ENCODE assay signal across 9 cellular contexts in the genomic region with DNA sequence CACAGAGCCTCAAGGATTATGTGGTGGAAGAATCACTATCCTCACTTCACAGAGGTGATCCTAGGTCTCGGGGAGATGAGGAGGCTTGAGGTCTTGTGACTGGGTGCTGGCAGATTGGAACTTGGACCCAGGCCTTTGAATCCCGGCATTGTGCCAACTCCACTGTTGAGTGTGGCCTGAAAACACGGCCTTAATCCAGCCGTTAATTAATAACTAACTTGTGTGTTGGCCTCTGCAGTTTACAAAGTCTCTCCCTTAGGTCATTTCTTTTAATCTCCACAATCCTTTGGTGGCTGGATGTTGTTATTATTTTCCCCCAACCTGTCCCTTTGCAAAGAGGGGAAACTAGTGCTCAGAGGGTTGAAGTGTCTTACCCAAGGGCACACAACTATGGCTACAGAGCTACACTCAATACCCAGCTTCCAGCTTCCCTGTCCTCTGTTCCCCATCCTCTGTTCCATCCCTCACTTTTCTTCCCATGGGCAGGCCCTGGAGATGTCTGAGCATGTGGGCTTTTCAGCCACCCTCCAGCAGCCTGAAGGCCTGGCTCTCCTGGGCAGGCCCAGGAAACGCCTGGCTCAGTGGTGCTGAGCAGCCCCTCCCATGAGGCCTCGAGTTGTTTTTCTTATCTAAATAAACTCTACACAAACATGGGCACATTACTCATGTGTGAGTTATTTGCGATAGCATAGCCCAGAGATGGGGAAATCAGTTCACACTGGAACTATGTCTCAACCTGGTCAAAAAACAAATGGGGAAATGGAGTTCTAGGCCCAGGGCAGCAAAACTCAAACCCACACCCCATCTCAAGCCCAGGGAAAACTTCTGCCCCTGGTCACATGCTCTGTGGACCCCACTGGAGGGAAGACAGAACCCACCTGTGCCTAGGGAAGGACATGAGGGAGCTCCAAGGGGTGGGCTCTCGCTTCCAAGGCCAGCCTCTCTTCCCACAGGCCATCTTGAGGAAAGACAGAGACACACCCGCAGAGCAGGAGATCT. TPM values are rescaled to one million over a fixed set of nuclear protein-coding genes. Genes with fewer than 3 reads are reported as not detected.
DNase-seq lines count a peak whose midpoint lies in the region; ATAC-seq, FAIRE-seq and TF ChIP-seq lines count a peak whose summit lies in the region.
"Had no signal": no experiment of that assay in that cellular context is flagged by ENCODE, and none has a peak within 500 bp of the region (broad histone marks: within the 10 kb centered on the region; RNA-seq: fewer than 3 reads in every experiment).

No MANE protein-coding gene starts in this region.

- DNase-seq in LoVo (ENCODE audit: low spot score) (peak; percentile 94), MCF 10A (ENCODE audit: unreplicated experiment) (peak; percentile 88), HepG2 (ENCODE audit: low spot score) (peak; percentile 97), upper lobe of right lung (peak; percentile 79), H54 (ENCODE audit: insufficient read length, low spot score) (no peak)
- no peak for DNase-seq in CD4-positive, alpha-beta T cell
- no peak for DNase-seq in activated naive CD4-positive, alpha-beta T cell treated with anti-CD3 and anti-CD28 coated beads for 36 hours
- DNase-seq: central memory CD4-positive, alpha-beta T cell had no signal

- H4K20me1 ChIP-seq in HepG2 (ENCODE audit: insufficient read depth, low read length), result no peaks in the 10 kb centered on the region

- in situ Hi-C loops in HepG2 (cut with HindIII; ENCODE audit: extremely low pct_ligation_motif_present, low pct_unique_long_range_greater_than_20kb), result no loop called here

- FAIRE-seq in HepG2 (lab: Jason Lieb, UNC) (peak; percentile 98), H54 (lab: Jason Lieb, UNC) (no peak)

- peaks cover 7% of the 10 kb centered on the region for H3K36me3 Mint-ChIP-seq in MCF 10A (ENCODE audit: insufficient read depth, unreplicated experiment)
- H3K36me3 Mint-ChIP-seq in CD4-positive, alpha-beta T cell (ENCODE audit: low read depth), result no peaks in the 10 kb centered on the region
- no peaks in the 10 kb centered on the region for H3K36me3 Mint-ChIP-seq in activated naive CD4-positive, alpha-beta T cell treated with anti-CD3 and anti-CD28 coated beads for 36 hours (ENCODE audit: low read depth)

- no peak overlapping the region for H3K4me3 Mint-ChIP-seq in MCF 10A (ENCODE audit: unreplicated experiment)
- no peak overlapping the region for H3K4me3 Mint-ChIP-seq in CD4-positive, alpha-beta T cell
- no peak overlapping the region for H3K4me3 Mint-ChIP-seq in activated naive CD4-positive, alpha-beta T cell treated with anti-CD3 and anti-CD28 coated beads for 36 hours

- BruUV-seq in MCF 10A (replicated peaks; lab: Mats Ljungman, UMichigan), result no TSS peak
- BruUV-seq in HepG2 (replicated peaks; lab: Mats Ljungman, UMichigan), result TSS peak; percentile 96

- POLR2A ChIA-PET in MCF 10A (lab: Yijun Ruan, JAX), result interaction anchor here (0.7 to 5.3 kb wide), 20 partner anchors 10 to 206 kb away, joined by 3 to 62 read pairs (median 5); partner anchors contain the start of genes AAGAB, IQCH and SMAD3
- POLR2A ChIA-PET in HepG2 (lab: Yijun Ruan, JAX), result interaction anchor here (1.0 to 12.1 kb wide), 15 partner anchors 11 to 117 kb away, joined by 3 to 248 read pairs (median 4); partner anchors contain the start of gene SMAD3
- POLR2A ChIA-PET in CD4-positive, alpha-beta T cell (lab: Charles Lee), result interaction anchor here (1.3 kb wide), 1 partner anchor 17 kb away, joined by 5 read pairs; the partner anchor contains the start of gene SMAD3

- H3K27ac ChIP-seq in HepG2 (ENCODE audit: extremely low read length, insufficient read depth, low read length) (peak overlapping the region; percentile 100), upper lobe of right lung (peak overlapping the region; percentile 82)
- H3K27ac ChIP-seq in CD4-positive, alpha-beta T cell (ENCODE audit: low read depth, low read length), result no peak overlapping the region

- TF ChIP-seq POLR2A in HepG2 (IDR thresholded peaks at IDR 0.05; ENCODE audit: insufficient read depth in 1 of 2, low read depth in 2 of 2, low read length in 2 of 2) (peak in 1 of 2 experiments; percentile 88; a peak in 2 of 4 replicates), H54 (IDR thresholded peaks at IDR 0.05; ENCODE audit: low read depth, low read length) (no peak)

- no peaks in the 10 kb centered on the region for H3K9me3 Mint-ChIP-seq in MCF 10A (ENCODE audit: unreplicated experiment)
- H3K9me3 Mint-ChIP-seq in CD4-positive, alpha-beta T cell, result no peaks in the 10 kb centered on the region
- no peaks in the 10 kb centered on the region for H3K9me3 Mint-ChIP-seq in activated naive CD4-positive, alpha-beta T cell treated with anti-CD3 and anti-CD28 coated beads for 36 hours

- TF ChIP-seq RAD21 in HepG2 (CRISPR knock-in tag; IDR thresholded peaks at IDR 0.05), result peak; percentile 23; the same call in 1 of the 2 replicates

- no peak for TF ChIP-seq CTCF in MCF 10A (IDR thresholded peaks at IDR 0.05; ENCODE audit: unreplicated experiment)
- TF ChIP-seq CTCF in HepG2 (CRISPR knock-in tag; IDR thresholded peaks at IDR 0.05), result no peak
- no peak for TF ChIP-seq CTCF in upper lobe of right lung (IDR thresholded peaks at IDR 0.05)
- TF ChIP-seq CTCF in CD4-positive, alpha-beta T cell (IDR thresholded peaks at IDR 0.05), result no peak

- WGBS in HepG2 (ENCODE audit: low lambda C conversion rate), result 8% methylated on average over 9 of the region's 9 CpGs

- peak; percentile 91 for ATAC-seq in HepG2
- peak; percentile 91 for ATAC-seq in upper lobe of right lung
- no peak for ATAC-seq in HG03354 (IDR thresholded peaks at IDR 0.05; ENCODE audit: poor library complexity, severe bottlenecking, unreplicated experiment)
- ATAC-seq in CD4-positive, alpha-beta T cell (ENCODE audit: poor library complexity), result no peak

- peak overlapping the region; percentile 79 for H3K4me2 ChIP-seq in HepG2 (ENCODE audit: low read depth, low read length)

- H2AFZ ChIP-seq in HepG2 (ENCODE audit: low read length), result no peak overlapping the region

- H3K36me3 ChIP-seq in HepG2 (replicated peaks in 1 of 2; ENCODE audit: control insufficient read depth in 1 of 2, insufficient read depth in 2 of 2, low read length in 2 of 2), result peaks cover 0 to 18% of the 10 kb centered on the region in 2 experiments
- no peaks in the 10 kb centered on the region for H3K36me3 ChIP-seq in upper lobe of right lung

- H3K27ac Mint-ChIP-seq in MCF 10A (ENCODE audit: low read depth, unreplicated experiment), result peak overlapping the region; percentile 94
- no peak overlapping the region for H3K27ac Mint-ChIP-seq in CD4-positive, alpha-beta T cell
- no peak overlapping the region for H3K27ac Mint-ChIP-seq in activated naive CD4-positive, alpha-beta T cell treated with anti-CD3 and anti-CD28 coated beads for 36 hours

- no peaks in the 10 kb centered on the region for H3K27me3 ChIP-seq in HepG2 (ENCODE audit: control insufficient read depth in 1 of 2, insufficient read depth in 2 of 2, low read length in 2 of 2)
- H3K27me3 ChIP-seq in upper lobe of right lung, result no peaks in the 10 kb centered on the region
- no peaks in the 10 kb centered on the region for H3K27me3 ChIP-seq in CD4-positive, alpha-beta T cell (ENCODE audit: control insufficient read depth, insufficient read depth, low read length)

- H3K4me3 ChIP-seq in HepG2 (replicated peaks in 1 of 3; ENCODE audit: insufficient read depth in 1 of 3, low read depth in 2 of 3, low read length in 3 of 3) (peak overlapping the region; percentile 6 to 56 (median 36); a peak in 5 of 6 replicates), upper lobe of right lung (no peak overlapping the region)

- H3K79me2 ChIP-seq in HepG2 (ENCODE audit: insufficient read depth, low read length), result peaks cover 19% of the 10 kb centered on the region

- H3K4me1 ChIP-seq in HepG2 (ENCODE audit: insufficient read depth, low read length) (peaks cover 6% of the 10 kb centered on the region), upper lobe of right lung (peaks cover 46% of the 10 kb centered on the region)

- H3K9me3 ChIP-seq in HepG2 (ENCODE audit: low read length), result no peaks in the 10 kb centered on the region
- H3K9me3 ChIP-seq in upper lobe of right lung, result no peaks in the 10 kb centered on the region
- H3K9me3 ChIP-seq in CD4-positive, alpha-beta T cell (ENCODE audit: control insufficient read depth, low read length), result no peaks in the 10 kb centered on the region

- H3K4me1 Mint-ChIP-seq in MCF 10A (ENCODE audit: insufficient read depth, unreplicated experiment), result peaks cover 45% of the 10 kb centered on the region
- peaks cover 36% of the 10 kb centered on the region for H3K4me1 Mint-ChIP-seq in CD4-positive, alpha-beta T cell (ENCODE audit: low read depth)
- peaks cover 10% of the 10 kb centered on the region for H3K4me1 Mint-ChIP-seq in activated naive CD4-positive, alpha-beta T cell treated with anti-CD3 and anti-CD28 coated beads for 36 hours (ENCODE audit: low read depth)

- no peaks in the 10 kb centered on the region for H3K27me3 Mint-ChIP-seq in MCF 10A (ENCODE audit: insufficient read depth, unreplicated experiment)
- no peaks in the 10 kb centered on the region for H3K27me3 Mint-ChIP-seq in CD4-positive, alpha-beta T cell
- no peaks in the 10 kb centered on the region for H3K27me3 Mint-ChIP-seq in activated naive CD4-positive, alpha-beta T cell treated with anti-CD3 and anti-CD28 coated beads for 36 hours (ENCODE audit: low read depth)

- intact Hi-C loops in MCF 10A (cut with micrococcal nuclease) (loop anchor here (1.0 to 5.0 kb wide), 4 partner anchors 101 to 254 kb away; no protein-coding TSS in a partner anchor), HepG2 (cut with micrococcal nuclease; ENCODE audit: unreplicated experiment) (loop anchor here (1.0 kb wide), 2 partner anchors 10 to 16 kb away; no protein-coding TSS in a partner anchor), upper lobe of right lung (cut with DNase I) (no loop called here)
- intact Hi-C loops in CD4-positive, alpha-beta T cell (cut with DNase I, micrococcal nuclease), result no loop called here
- intact Hi-C loops in activated naive CD4-positive, alpha-beta T cell treated with anti-CD3 and anti-CD28 coated beads for 36 hours (cut with micrococcal nuclease), result no loop called here

- peak overlapping the region; percentile 93 for H3K9ac ChIP-seq in HepG2 (ENCODE audit: insufficient read depth, low read depth, low read length)

- TF ChIP-seq EP300 in HepG2 (IDR thresholded peaks at IDR 0.05; ENCODE audit: low read depth in 2 of 2, low read length in 2 of 2), result peak; percentile 77 to 86
- TF ChIP-seq EP300 in HepG2 (CRISPR knock-in tag; IDR thresholded peaks at IDR 0.05; ENCODE audit: borderline replicate concordance), result peak; percentile 84

- CTCF ChIA-PET in MCF 10A (lab: Yijun Ruan, JAX) (interaction anchor here (1.0 to 1.8 kb wide), 4 partner anchors 15 to 198 kb away, joined by 3 to 10 read pairs (median 5); no protein-coding TSS in a partner anchor), HepG2 (lab: Yijun Ruan, JAX; ENCODE audit: low intra/inter-chr PET ratio, low total read pairs) (no interaction called here)
- CTCF ChIA-PET in CD4-positive, alpha-beta T cell (lab: Charles Lee), result no interaction called here
- CTCF ChIA-PET in activated naive CD4-positive, alpha-beta T cell treated with anti-CD3 and anti-CD28 coated beads for 36 hours (lab: Charles Lee), result no interaction called here

RNA-seq across cellular contexts. Expression of gene SMAD3, which starts 16.8 kb away (rescaled TPM):
- total RNA-seq in MCF 10A (2022) (19.9 and 26.1 TPM in 2 replicates), HepG2 (2016; rRNA removed; fragmentation: Illumina TruSeq; extraction: Trizol) (8.6 and 10.0 TPM in 2 replicates), upper lobe of right lung (31.6 TPM)
- 5.9 and 6.9 TPM in 2 replicates for total RNA-seq in HepG2 (2016; cell fraction: cytosol; rRNA removed; fragmentation: Illumina TruSeq; extraction: Trizol; ENCODE audit: low read depth)
- 8.6 and 9.2 TPM in 2 replicates for total RNA-seq in HepG2 (2016; cell fraction: insoluble cytoplasmic fraction; rRNA removed; fragmentation: Illumina TruSeq; extraction: Trizol)
- total RNA-seq in HepG2 (2016; cell fraction: membrane; rRNA removed; fragmentation: Illumina TruSeq; extraction: Trizol), result 6.1 and 6.5 TPM in 2 replicates
- 15.6 and 16.8 TPM in 2 replicates for total RNA-seq in HepG2 (2016; cell fraction: nucleus; rRNA removed; fragmentation: Illumina TruSeq; extraction: Trizol)
- 56.3 and 59.1 TPM in 2 replicates for polyA plus RNA-seq in HepG2 (2011; rRNA removed)
- 15.3 and 17.1 TPM in 2 replicates for polyA plus RNA-seq in HepG2 (2011; cell fraction: cytosol; rRNA removed)
- 92.6 and 110 TPM in 2 replicates for polyA plus RNA-seq in HepG2 (2011; cell fraction: nucleus; rRNA removed)
- polyA plus RNA-seq in HepG2 (2012), result 27.7 and 30.7 TPM in 2 replicates
- polyA plus RNA-seq in HepG2 (2016; cell fraction: cytosol; fragmentation: Illumina TruSeq; extraction: Trizol; ENCODE audit: low read depth), result 0.69 and 1.4 TPM in 2 replicates
- 9.8 and 12.0 TPM in 2 replicates for polyA plus RNA-seq in HepG2 (2016; cell fraction: insoluble cytoplasmic fraction; fragmentation: Illumina TruSeq; extraction: Trizol; ENCODE audit: low read depth)
- 2.7 and 3.7 TPM in 2 replicates for polyA plus RNA-seq in HepG2 (2016; cell fraction: membrane; fragmentation: Illumina TruSeq; extraction: Trizol; ENCODE audit: low read depth)
- 25.8 and 26.1 TPM in 2 replicates for polyA plus RNA-seq in HepG2 (2016; cell fraction: nucleus; fragmentation: Illumina TruSeq; extraction: Trizol; ENCODE audit: insufficient read depth, low read depth)
- 37.4 and 65.9 TPM in 2 replicates for polyA minus RNA-seq in HepG2 (2011; rRNA and poly(A)+ RNA removed; ENCODE audit: low replicate concordance)
- 17.8 and 26.2 TPM in 2 replicates for polyA minus RNA-seq in HepG2 (2011; cell fraction: cytosol; rRNA and poly(A)+ RNA removed)
- polyA minus RNA-seq in HepG2 (2011; cell fraction: nucleus; rRNA and poly(A)+ RNA removed), result 43.8 and 50.1 TPM in 2 replicates
- total RNA-seq in CD4-positive, alpha-beta T cell, result 10 to 100 TPM; 30.0 to 31.0 TPM
- total RNA-seq in activated naive CD4-positive, alpha-beta T cell treated with anti-CD3 and anti-CD28 coated beads for 36 hours, result 10 to 100 TPM; 35.1 to 39.2 TPM

Comparison
In these comparisons a context has a peak if more than half of its experiments do, and no peak if none do; other contexts are left out.
1. DNase-seq: peak in LoVo (single experiment), MCF 10A (single experiment), HepG2 (single experiment) and upper lobe of right lung (single experiment); none in H54 (single experiment), CD4-positive, alpha-beta T cell (0 of 10) and activated naive CD4-positive, alpha-beta T cell treated with anti-CD3 and anti-CD28 coated beads for 36 hours (single experiment).
2. ATAC-seq: peak in HepG2 (single experiment) and upper lobe of right lung (single experiment); none in HG03354 (single experiment) and CD4-positive, alpha-beta T cell (single experiment).
3. intact Hi-C loops: an anchor here in MCF 10A (1.0 to 5.0 kb wide) and HepG2 (1.0 kb wide); none called in upper lobe of right lung, CD4-positive, alpha-beta T cell and activated naive CD4-positive, alpha-beta T cell treated with anti-CD3 and anti-CD28 coated beads for 36 hours.